ENCODE assay signal across 6 cellular contexts in genomic region chr5:5951953-5952352, GRCh38.
"Had no signal": no experiment of that assay in that cellular context is flagged by ENCODE, and none has a peak within 500 bp of the region (broad histone marks: within the 10 kb centered on the region; RNA-seq: fewer than 3 reads in every experiment).

No MANE protein-coding gene starts in this region.

- DNase-seq: H9, HCEC 1CT, IMR-90, KG1 had no signal

- H3K4me2 ChIP-seq: GM23338 had no signal

- H2AFZ ChIP-seq: GM23338 had no signal

- ATAC-seq: GM23338, K562 had no signal

- H3K4me3 ChIP-seq: GM23338, K562 had no signal
